41 cellular contexts compared by ENCODE assay signal in the genomic region with DNA sequence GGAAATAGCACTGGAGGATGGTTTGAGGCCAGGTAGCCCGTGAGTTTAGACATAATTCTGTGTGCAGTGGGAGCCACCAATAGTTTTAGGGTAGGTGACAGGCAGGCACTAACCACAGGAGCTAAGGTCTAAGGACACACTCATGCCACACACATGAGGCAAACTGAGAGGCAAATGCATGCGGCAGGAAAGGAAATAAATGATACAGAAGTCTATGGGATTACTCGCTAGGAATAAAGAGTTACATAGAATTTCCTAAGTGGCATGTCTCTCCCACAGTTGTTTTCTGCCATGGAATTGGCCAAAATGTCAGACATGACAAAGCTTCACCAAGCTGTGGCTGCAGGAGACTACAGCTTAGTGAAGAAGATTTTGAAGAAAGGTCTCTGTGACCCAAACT. TPM values are rescaled to one million over a fixed set of nuclear protein-coding genes. Genes with fewer than 3 reads are reported as not detected.
"Had no signal": no experiment of that assay in that cellular context is flagged by ENCODE, and none has a peak within 500 bp of the region (broad histone marks: within the 10 kb centered on the region; RNA-seq: fewer than 3 reads in every experiment).

No MANE protein-coding gene starts in this region.

- H3K36me3 ChIP-seq: adrenal gland, ascending aorta, brain microvascular endothelial cell, breast epithelium, cardiac muscle cell had no signal

- H3K4me3 Mint-ChIP-seq: activated naive CD4-positive, alpha-beta T cell treated with anti-CD3 and anti-CD28 coated beads for 36 hours; activated naive CD4-positive, alpha-beta T cell treated with anti-CD3 and anti-CD28 coated beads, Interleukin-2, amount 10 ng/mL, durations not matched to agents 7 days and 5 days; activated naive CD4-positive, alpha-beta T cell treated with anti-CD3 and anti-CD28 coated beads, Interleukin-2, amount 50 U/mL, for 24 hours; activated naive CD8-positive, alpha-beta T cell; activated naive CD8-positive, alpha-beta T cell treated with anti-CD3 and anti-CD28 coated beads for 36 hours; activated naive CD8-positive, alpha-beta T cell treated with anti-CD3 and anti-CD28 coated beads, Interleukin-2, amount 10 ng/mL, durations not matched to agents 7 days and 5 days; activated naive CD8-positive, alpha-beta T cell treated with anti-CD3 and anti-CD28 coated beads, Interleukin-2, amount 50 U/mL, for 24 hours; activated T-cell treated with anti-CD3 and anti-CD28 coated beads, Interleukin-2, amount 50 U/mL, for 24 hours; activated T-cell treated with anti-CD3 and anti-CD28 coated beads, Interleukin-2, amount 50 U/mL, for 4 hours; activated T-cell treated with anti-CD3 and anti-CD28 coated beads, Interleukin-2, amount 50 U/mL, for 72 hours; activated T-helper 1 cell treated with anti-CD3 and anti-CD28 coated beads, Interleukin-12 subunit alpha, Interleukin-12 subunit beta, Interleukin-2, Interleukin-4 antibody, amounts not matched to agents 30 ng/mL and 10 ng/mL and 1 ng/mL, durations not matched to agents 14 hours and 24 hours and 36 hours; activated T-helper 17 cell treated with anti-CD3 and anti-CD28 coated beads, Interleukin-2, amount 50 U/mL, for 72 hours; brain; central memory CD8-positive, alpha-beta T cell had no signal

- H3K27me3 Mint-ChIP-seq: activated naive CD4-positive, alpha-beta T cell treated with anti-CD3 and anti-CD28 coated beads, Interleukin-2, amount 10 ng/mL, durations not matched to agents 7 days and 5 days; activated naive CD8-positive, alpha-beta T cell had no signal

- H3K36me3 Mint-ChIP-seq: activated naive CD4-positive, alpha-beta T cell treated with anti-CD3 and anti-CD28 coated beads, Interleukin-2, amount 10 ng/mL, durations not matched to agents 7 days and 5 days; activated naive CD4-positive, alpha-beta T cell treated with anti-CD3 and anti-CD28 coated beads, Interleukin-2, amount 50 U/mL, for 24 hours; activated naive CD4-positive, alpha-beta T cell treated with anti-CD3 and anti-CD28 coated beads, Interleukin-2, amount 50 U/mL, for 72 hours; activated naive CD8-positive, alpha-beta T cell; activated naive CD8-positive, alpha-beta T cell treated with anti-CD3 and anti-CD28 coated beads for 36 hours; activated naive CD8-positive, alpha-beta T cell treated with anti-CD3 and anti-CD28 coated beads, Interleukin-2, amount 10 ng/mL, durations not matched to agents 7 days and 5 days; brain had no signal

- H3K9me3 Mint-ChIP-seq: activated naive CD4-positive, alpha-beta T cell treated with anti-CD3 and anti-CD28 coated beads for 36 hours; activated naive CD4-positive, alpha-beta T cell treated with anti-CD3 and anti-CD28 coated beads, Interleukin-2, amount 10 ng/mL, durations not matched to agents 7 days and 5 days; activated naive CD4-positive, alpha-beta T cell treated with anti-CD3 and anti-CD28 coated beads, Interleukin-2, amount 50 U/mL, for 24 hours; activated naive CD4-positive, alpha-beta T cell treated with anti-CD3 and anti-CD28 coated beads, Interleukin-2, amount 50 U/mL, for 72 hours; activated naive CD8-positive, alpha-beta T cell treated with anti-CD3 and anti-CD28 coated beads for 36 hours; activated naive CD8-positive, alpha-beta T cell treated with anti-CD3 and anti-CD28 coated beads, Interleukin-2, amount 10 ng/mL, durations not matched to agents 7 days and 5 days; activated naive CD8-positive, alpha-beta T cell treated with anti-CD3 and anti-CD28 coated beads, Interleukin-2, amount 50 U/mL, for 24 hours; activated T-cell treated with anti-CD3 and anti-CD28 coated beads, Interleukin-2, amount 50 U/mL, for 24 hours; activated T-cell treated with anti-CD3 and anti-CD28 coated beads, Interleukin-2, amount 50 U/mL, for 4 hours; activated T-cell treated with anti-CD3 and anti-CD28 coated beads, Interleukin-2, amount 50 U/mL, for 72 hours; activated T-helper 1 cell treated with anti-CD3 and anti-CD28 coated beads, Interleukin-12 subunit alpha, Interleukin-12 subunit beta, Interleukin-2, Interleukin-4 antibody, amounts not matched to agents 30 ng/mL and 10 ng/mL and 1 ng/mL, durations not matched to agents 14 hours and 24 hours and 36 hours; activated T-helper 17 cell treated with anti-CD3 and anti-CD28 coated beads, Interleukin-2, amount 50 U/mL, for 72 hours; activated T-helper 2 cell treated with anti-CD3 and anti-CD28 coated beads, Interferon-gamma antibody, Interleukin-2, Interleukin-4, amounts not matched to agents 10 μg/mL and 5 μg/mL and 100 μg/mL, durations not matched to agents 14 hours and 24 hours and 36 hours; brain; central memory CD8-positive, alpha-beta T cell had no signal

- H3K4me3 ChIP-seq: adrenal gland, ascending aorta, body of pancreas, breast epithelium, cardiac muscle cell had no signal

- H3K4me1 ChIP-seq: ascending aorta, body of pancreas, breast epithelium had no signal

- H3K27ac ChIP-seq: adrenal gland, ascending aorta, body of pancreas, brain microvascular endothelial cell, breast epithelium, cardiac muscle cell had no signal

- H3K27ac Mint-ChIP-seq: activated naive CD4-positive, alpha-beta T cell treated with anti-CD3 and anti-CD28 coated beads for 36 hours; activated naive CD4-positive, alpha-beta T cell treated with anti-CD3 and anti-CD28 coated beads, Interleukin-2, amount 10 ng/mL, durations not matched to agents 7 days and 5 days; activated naive CD4-positive, alpha-beta T cell treated with anti-CD3 and anti-CD28 coated beads, Interleukin-2, amount 50 U/mL, for 24 hours; activated naive CD4-positive, alpha-beta T cell treated with anti-CD3 and anti-CD28 coated beads, Interleukin-2, amount 50 U/mL, for 72 hours; activated naive CD8-positive, alpha-beta T cell; activated naive CD8-positive, alpha-beta T cell treated with anti-CD3 and anti-CD28 coated beads for 36 hours; activated naive CD8-positive, alpha-beta T cell treated with anti-CD3 and anti-CD28 coated beads, Interleukin-2, amount 10 ng/mL, durations not matched to agents 7 days and 5 days; activated naive CD8-positive, alpha-beta T cell treated with anti-CD3 and anti-CD28 coated beads, Interleukin-2, amount 50 U/mL, for 24 hours; activated T-cell treated with anti-CD3 and anti-CD28 coated beads, Interleukin-2, amount 50 U/mL, for 24 hours; activated T-cell treated with anti-CD3 and anti-CD28 coated beads, Interleukin-2, amount 50 U/mL, for 72 hours; activated T-helper 1 cell treated with anti-CD3 and anti-CD28 coated beads, Interleukin-12 subunit alpha, Interleukin-12 subunit beta, Interleukin-2, Interleukin-4 antibody, amounts not matched to agents 30 ng/mL and 10 ng/mL and 1 ng/mL, durations not matched to agents 14 hours and 24 hours and 36 hours; activated T-helper 17 cell treated with anti-CD3 and anti-CD28 coated beads, Interleukin-2, amount 50 U/mL, for 72 hours; activated T-helper 2 cell treated with anti-CD3 and anti-CD28 coated beads, Interferon-gamma antibody, Interleukin-2, Interleukin-4, amounts not matched to agents 10 μg/mL and 5 μg/mL and 100 μg/mL, durations not matched to agents 14 hours and 24 hours and 36 hours; brain had no signal

- H3K9me3 ChIP-seq: adrenal gland, ascending aorta, body of pancreas, breast epithelium had no signal

- DNase-seq: activated effector memory CD4-positive, alpha-beta T cell treated with anti-CD3 and anti-CD28 coated beads, Interleukin-2, amount 50 U/mL, for 16 hours; activated effector memory CD4-positive, alpha-beta T cell treated with Interleukin-2 at 50 U/mL for 16 hours; activated gamma-delta T cell; activated gamma-delta T cell treated with Interleukin-2 at 50 U/mL for 16 hours; activated naive CD4-positive, alpha-beta T cell; activated naive CD4-positive, alpha-beta T cell treated with anti-CD3 and anti-CD28 coated beads for 36 hours; activated naive CD4-positive, alpha-beta T cell treated with anti-CD3 and anti-CD28 coated beads, Interleukin-2, amount 10 ng/mL, durations not matched to agents 7 days and 5 days; activated naive CD4-positive, alpha-beta T cell treated with anti-CD3 and anti-CD28 coated beads, Interleukin-2, amount 50 U/mL, for 16 hours; activated naive CD4-positive, alpha-beta T cell treated with Interleukin-2 at 50 U/mL for 16 hours; activated naive CD8-positive, alpha-beta T cell treated with anti-CD3 and anti-CD28 coated beads for 36 hours; activated naive CD8-positive, alpha-beta T cell treated with anti-CD3 and anti-CD28 coated beads, Interleukin-2, amount 10 ng/mL, durations not matched to agents 7 days and 5 days; activated naive CD8-positive, alpha-beta T cell treated with anti-CD3 and anti-CD28 coated beads, Interleukin-2, amount 50 U/mL, for 24 hours; activated T-cell treated with anti-CD3 and anti-CD28 coated beads, Interleukin-2, amount 50 U/mL, for 24 hours; activated T-cell treated with anti-CD3 and anti-CD28 coated beads, Interleukin-2, amount 50 U/mL, for 4 hours; activated T-cell treated with anti-CD3 and anti-CD28 coated beads, Interleukin-2, amount 50 U/mL, for 48 hours; activated T-cell treated with anti-CD3 and anti-CD28 coated beads, Interleukin-2, amount 50 U/mL, for 72 hours; adrenal gland; amniotic stem cell; amygdala; anterior cingulate cortex; aorta; body of pancreas; brain microvascular endothelial cell; caudate nucleus; central memory CD4-positive, alpha-beta T cell; cerebellar nuclear complex had no signal

- H3K27me3 ChIP-seq: adrenal gland, ascending aorta, body of pancreas, brain microvascular endothelial cell, breast epithelium had no signal

- H3K4me1 Mint-ChIP-seq: activated naive CD4-positive, alpha-beta T cell treated with anti-CD3 and anti-CD28 coated beads, Interleukin-2, amount 10 ng/mL, durations not matched to agents 7 days and 5 days; activated naive CD4-positive, alpha-beta T cell treated with anti-CD3 and anti-CD28 coated beads, Interleukin-2, amount 50 U/mL, for 24 hours; activated naive CD8-positive, alpha-beta T cell treated with anti-CD3 and anti-CD28 coated beads for 36 hours; activated naive CD8-positive, alpha-beta T cell treated with anti-CD3 and anti-CD28 coated beads, Interleukin-2, amount 10 ng/mL, durations not matched to agents 7 days and 5 days; activated naive CD8-positive, alpha-beta T cell treated with anti-CD3 and anti-CD28 coated beads, Interleukin-2, amount 50 U/mL, for 24 hours; activated T-helper 17 cell treated with anti-CD3 and anti-CD28 coated beads, Interleukin-2, amount 50 U/mL, for 72 hours; brain; central memory CD8-positive, alpha-beta T cell had no signal

- ATAC-seq: activated naive CD4-positive, alpha-beta T cell treated with anti-CD3 and anti-CD28 coated beads, Interleukin-2, amount 50 U/mL, for 72 hours; activated naive CD8-positive, alpha-beta T cell treated with anti-CD3 and anti-CD28 coated beads, Interleukin-2, amount 50 U/mL, for 24 hours; activated T-cell treated with anti-CD3 and anti-CD28 coated beads, Interleukin-2, amount 50 U/mL, for 4 hours; activated T-cell treated with anti-CD3 and anti-CD28 coated beads, Interleukin-2, amount 50 U/mL, for 72 hours; activated T-helper 17 cell treated with anti-CD3 and anti-CD28 coated beads, Interleukin-2, amount 50 U/mL, for 72 hours; body of pancreas had no signal

RNA-seq across cellular contexts. Expression of gene ANKRD66, which starts 4.9 kb away (rescaled TPM):
- total RNA-seq: activated naive CD4-positive, alpha-beta T cell treated with anti-CD3 and anti-CD28 coated beads for 36 hours; activated naive CD4-positive, alpha-beta T cell treated with anti-CD3 and anti-CD28 coated beads, Interleukin-2, amount 50 U/mL, for 72 hours; activated naive CD8-positive, alpha-beta T cell treated with anti-CD3 and anti-CD28 coated beads for 36 hours; activated naive CD8-positive, alpha-beta T cell treated with anti-CD3 and anti-CD28 coated beads, Interleukin-2, amount 10 ng/mL, durations not matched to agents 7 days and 5 days; activated T-cell treated with anti-CD3 and anti-CD28 coated beads, Interleukin-2, amount 50 U/mL, for 4 hours; activated T-cell treated with anti-CD3 and anti-CD28 coated beads, Interleukin-2, amount 50 U/mL, for 72 hours; activated T-helper 1 cell treated with anti-CD3 and anti-CD28 coated beads, Interleukin-12 subunit alpha, Interleukin-12 subunit beta, Interleukin-2, Interleukin-4 antibody, amounts not matched to agents 30 ng/mL and 10 ng/mL and 1 ng/mL, durations not matched to agents 14 hours and 24 hours and 36 hours; activated T-helper 17 cell treated with anti-CD3 and anti-CD28 coated beads, Interleukin-2, amount 50 U/mL, for 72 hours; activated T-helper 2 cell treated with anti-CD3 and anti-CD28 coated beads, Interferon-gamma antibody, Interleukin-2, Interleukin-4, amounts not matched to agents 10 μg/mL and 5 μg/mL and 100 μg/mL, durations not matched to agents 14 hours and 24 hours and 36 hours; adrenal gland; aorta; ascending aorta; astrocyte; body of pancreas; breast epithelium; bronchial epithelial cell; cardiac muscle cell; cardiac septum; chondrocyte had no signal

RNA-seq across cellular contexts. Expression of gene PLA2G7, which starts 16.5 kb away (rescaled TPM):
- total RNA-seq: activated naive CD4-positive, alpha-beta T cell treated with anti-CD3 and anti-CD28 coated beads for 36 hours; activated naive CD4-positive, alpha-beta T cell treated with anti-CD3 and anti-CD28 coated beads, Interleukin-2, amount 50 U/mL, for 72 hours; activated naive CD8-positive, alpha-beta T cell treated with anti-CD3 and anti-CD28 coated beads for 36 hours; activated T-cell treated with anti-CD3 and anti-CD28 coated beads, Interleukin-2, amount 50 U/mL, for 4 hours; activated T-cell treated with anti-CD3 and anti-CD28 coated beads, Interleukin-2, amount 50 U/mL, for 72 hours; activated T-helper 1 cell treated with anti-CD3 and anti-CD28 coated beads, Interleukin-12 subunit alpha, Interleukin-12 subunit beta, Interleukin-2, Interleukin-4 antibody, amounts not matched to agents 30 ng/mL and 10 ng/mL and 1 ng/mL, durations not matched to agents 14 hours and 24 hours and 36 hours; activated T-helper 17 cell treated with anti-CD3 and anti-CD28 coated beads, Interleukin-2, amount 50 U/mL, for 72 hours; activated T-helper 2 cell treated with anti-CD3 and anti-CD28 coated beads, Interferon-gamma antibody, Interleukin-2, Interleukin-4, amounts not matched to agents 10 μg/mL and 5 μg/mL and 100 μg/mL, durations not matched to agents 14 hours and 24 hours and 36 hours; bronchial epithelial cell; cardiac muscle cell; chondrocyte had no signal

RNA-seq across cellular contexts. Expression of gene MEP1A, which starts 41.5 kb away (rescaled TPM):
- total RNA-seq: activated naive CD4-positive, alpha-beta T cell treated with anti-CD3 and anti-CD28 coated beads for 36 hours; activated naive CD4-positive, alpha-beta T cell treated with anti-CD3 and anti-CD28 coated beads, Interleukin-2, amount 50 U/mL, for 72 hours; activated naive CD8-positive, alpha-beta T cell treated with anti-CD3 and anti-CD28 coated beads for 36 hours; activated naive CD8-positive, alpha-beta T cell treated with anti-CD3 and anti-CD28 coated beads, Interleukin-2, amount 10 ng/mL, durations not matched to agents 7 days and 5 days; activated T-cell treated with anti-CD3 and anti-CD28 coated beads, Interleukin-2, amount 50 U/mL, for 4 hours; activated T-cell treated with anti-CD3 and anti-CD28 coated beads, Interleukin-2, amount 50 U/mL, for 72 hours; activated T-helper 1 cell treated with anti-CD3 and anti-CD28 coated beads, Interleukin-12 subunit alpha, Interleukin-12 subunit beta, Interleukin-2, Interleukin-4 antibody, amounts not matched to agents 30 ng/mL and 10 ng/mL and 1 ng/mL, durations not matched to agents 14 hours and 24 hours and 36 hours; activated T-helper 17 cell treated with anti-CD3 and anti-CD28 coated beads, Interleukin-2, amount 50 U/mL, for 72 hours; activated T-helper 2 cell treated with anti-CD3 and anti-CD28 coated beads, Interferon-gamma antibody, Interleukin-2, Interleukin-4, amounts not matched to agents 10 μg/mL and 5 μg/mL and 100 μg/mL, durations not matched to agents 14 hours and 24 hours and 36 hours; adrenal gland; aorta; ascending aorta; astrocyte; body of pancreas; bronchial epithelial cell; cardiac muscle cell; cardiac septum; chondrocyte had no signal
